In the genomic region with DNA sequence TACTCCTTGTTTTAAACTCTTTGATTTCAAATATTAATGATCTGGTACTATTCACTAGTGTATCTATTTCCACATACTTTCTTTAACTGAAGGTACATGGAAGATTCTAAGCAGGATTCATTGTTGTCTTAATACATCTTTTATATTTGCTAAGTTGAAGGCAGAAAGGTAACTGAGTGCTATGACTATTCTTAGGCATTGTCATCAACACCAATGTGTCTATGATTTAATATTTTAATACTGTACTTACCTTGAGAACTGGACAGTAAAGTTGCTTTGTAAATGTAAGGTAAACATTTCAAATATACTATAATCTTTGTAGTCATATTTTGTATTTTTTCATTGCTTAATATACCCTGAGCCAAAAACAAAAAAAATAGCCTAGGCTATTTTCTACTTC, we compare ENCODE assay signal across 3 cellular contexts.
"Had no signal": no experiment of that assay in that cellular context is flagged by ENCODE, and none has a peak within 500 bp of the region (broad histone marks: within the 10 kb centered on the region; RNA-seq: fewer than 3 reads in every experiment).

No MANE protein-coding gene starts in this region.

- ATAC-seq: GM12878 had no signal

- DNase-seq: GDM1, GF-D8 had no signal

- H3K4me3 ChIP-seq: GM12878 had no signal
